33 cellular contexts compared by ENCODE assay signal in the genomic region with DNA sequence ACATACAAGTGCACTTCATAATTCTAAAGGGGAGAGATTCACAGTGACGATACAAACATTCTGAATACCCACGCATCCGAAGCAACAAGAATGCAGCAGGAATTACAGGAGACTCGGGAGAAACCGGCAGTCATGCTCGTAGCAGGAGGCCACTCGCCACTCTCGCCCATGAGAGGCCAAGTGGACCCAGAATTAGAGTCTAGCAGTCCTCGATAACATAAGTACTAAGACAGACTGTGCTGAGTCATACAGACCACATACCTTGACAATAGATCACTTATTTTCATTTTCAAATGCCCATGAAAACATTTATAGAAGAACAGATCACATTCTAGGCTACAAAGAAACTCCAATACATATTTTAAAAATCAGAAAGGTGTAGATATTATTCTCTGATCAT.
DNase-seq lines count a peak whose midpoint lies in the region; ATAC-seq, FAIRE-seq and TF ChIP-seq lines count a peak whose summit lies in the region.
"Had no signal": no experiment of that assay in that cellular context is flagged by ENCODE, and none has a peak within 500 bp of the region (broad histone marks: within the 10 kb centered on the region; RNA-seq: fewer than 3 reads in every experiment).

No MANE protein-coding gene starts in this region.

- H3K27ac ChIP-seq in GM23338 (ENCODE audit: low read depth) (no peak overlapping the region), neuronal stem cell (replicated peaks; ENCODE audit: low read length) (no peak overlapping the region), dorsolateral prefrontal cortex (no peak overlapping the region)
- H3K27ac ChIP-seq: epithelial cell of prostate, KMS-11, Peyer's patch, right lobe of liver, thoracic aorta had no signal

- no peaks in the 10 kb centered on the region for H3F3A ChIP-seq in GM23338 (replicated peaks; ENCODE audit: low read depth)

- H3K27ac Mint-ChIP-seq in GM23338, result peak overlapping the region; percentile 24
- H3K27ac Mint-ChIP-seq in activated naive CD4-positive, alpha-beta T cell treated with anti-CD3 and anti-CD28 coated beads, Interleukin-2, amount 10 ng/mL, durations not matched to agents 7 days and 5 days, result no peak overlapping the region
- H3K27ac Mint-ChIP-seq: activated naive CD4-positive, alpha-beta T cell treated with anti-CD3 and anti-CD28 coated beads, Interleukin-2, amount 50 U/mL, for 24 hours; activated T-helper 1 cell treated with anti-CD3 and anti-CD28 coated beads, Interleukin-12 subunit alpha, Interleukin-12 subunit beta, Interleukin-2, Interleukin-4 antibody, amounts not matched to agents 30 ng/mL and 10 ng/mL and 1 ng/mL, durations not matched to agents 14 hours and 24 hours and 36 hours; nephron progenitor cell; T-helper 2 cell treated with Interferon-gamma antibody and Interleukin-4, amounts not matched to agents 5 μg/mL and 100 μg/mL, for 36 hours had no signal

- no peaks in the 10 kb centered on the region for H3K36me3 Mint-ChIP-seq in GM23338 (ENCODE audit: low read depth)
- no peaks in the 10 kb centered on the region for H3K36me3 Mint-ChIP-seq in activated naive CD4-positive, alpha-beta T cell treated with anti-CD3 and anti-CD28 coated beads, Interleukin-2, amount 10 ng/mL, durations not matched to agents 7 days and 5 days

- H4K8ac ChIP-seq in neuronal stem cell (ENCODE audit: low read depth, low read length), result peak overlapping the region; percentile 65

- H3K18ac ChIP-seq in neuronal stem cell (ENCODE audit: low read length), result no peak overlapping the region

- H3K23ac ChIP-seq in neuronal stem cell (ENCODE audit: low read depth, low read length, poor library complexity), result no peak overlapping the region

- no peak overlapping the region for H4K91ac ChIP-seq in neuronal stem cell (ENCODE audit: low read depth, low read length, poor library complexity)

- no peak overlapping the region for H2BK5ac ChIP-seq in neuronal stem cell (ENCODE audit: low read length)

- H3K36me3 ChIP-seq in GM23338 (ENCODE audit: insufficient read depth), result no peaks in the 10 kb centered on the region
- H3K36me3 ChIP-seq in bronchial epithelial cell (ENCODE audit: control insufficient read depth, insufficient read depth, low read length), result no peaks in the 10 kb centered on the region
- H3K36me3 ChIP-seq in neuronal stem cell (replicated peaks in 1 of 2; ENCODE audit: control insufficient read depth in 2 of 2, insufficient read depth in 2 of 2, low read length in 2 of 2), result no peaks in the 10 kb centered on the region
- H3K36me3 ChIP-seq: Peyer's patch, right lobe of liver, thoracic aorta had no signal

- H3K9me3 Mint-ChIP-seq in GM23338, result peaks cover 12% of the 10 kb centered on the region; the same call in 2 of the 3 replicates
- H3K9me3 Mint-ChIP-seq in activated naive CD4-positive, alpha-beta T cell treated with anti-CD3 and anti-CD28 coated beads, Interleukin-2, amount 10 ng/mL, durations not matched to agents 7 days and 5 days, result peaks cover 3% of the 10 kb centered on the region
- H3K9me3 Mint-ChIP-seq: T-helper 2 cell treated with Interferon-gamma antibody and Interleukin-4, amounts not matched to agents 5 μg/mL and 100 μg/mL, for 36 hours had no signal

- peak overlapping the region; percentile 64; the same call in 1 of the 2 replicates for H2AFZ ChIP-seq in GM23338
- no peak overlapping the region for H2AFZ ChIP-seq in neuronal stem cell (ENCODE audit: low read length)

- TF ChIP-seq CTCF in GM23338 (conservative IDR thresholded peaks at IDR 0.05; ENCODE audit: low read depth in 2 of 2) (no peak), bronchial epithelial cell (IDR thresholded peaks at IDR 0.05; ENCODE audit: insufficient read depth, low read length, severe bottlenecking) (no peak), dorsolateral prefrontal cortex (IDR thresholded peaks at IDR 0.05 in 54 of 56, conservative IDR thresholded peaks at IDR 0.05 in 2 of 56; ENCODE audit: low read depth in 1 of 56, partially characterized antibody in 56 of 56) (no peak)

- H3K79me1 ChIP-seq in neuronal stem cell (ENCODE audit: low read depth, low read length), result no peaks in the 10 kb centered on the region

- H3K9me3 ChIP-seq in neuronal stem cell (replicated peaks in 1 of 2; ENCODE audit: control insufficient read depth in 2 of 2, insufficient read depth in 1 of 2, low read depth in 1 of 2, low read length in 2 of 2), result no peaks in the 10 kb centered on the region
- H3K9me3 ChIP-seq: Caco-2, mucosa of descending colon, Peyer's patch, right lobe of liver, thoracic aorta had no signal

- no peak overlapping the region for H3K4me3 Mint-ChIP-seq in GM23338
- H3K4me3 Mint-ChIP-seq in activated naive CD4-positive, alpha-beta T cell treated with anti-CD3 and anti-CD28 coated beads, Interleukin-2, amount 10 ng/mL, durations not matched to agents 7 days and 5 days, result no peak overlapping the region
- H3K4me3 Mint-ChIP-seq: activated naive CD4-positive, alpha-beta T cell treated with anti-CD3 and anti-CD28 coated beads, Interleukin-2, amount 50 U/mL, for 24 hours; activated T-helper 1 cell treated with anti-CD3 and anti-CD28 coated beads, Interleukin-12 subunit alpha, Interleukin-12 subunit beta, Interleukin-2, Interleukin-4 antibody, amounts not matched to agents 30 ng/mL and 10 ng/mL and 1 ng/mL, durations not matched to agents 14 hours and 24 hours and 36 hours; nephron progenitor cell; T-helper 2 cell treated with Interferon-gamma antibody and Interleukin-4, amounts not matched to agents 5 μg/mL and 100 μg/mL, for 36 hours had no signal

- intact Hi-C loops in dorsolateral prefrontal cortex (cut with DNase I), result no loop called here

- no CpG with 5 or more reads among the region's 9 CpGs for WGBS in neuronal stem cell (ENCODE audit: extremely low coverage in 2 of 2, insufficient read length in 2 of 2, insufficient replicate concordance in 1 of 2), 2 donors

- no peak for FAIRE-seq in bronchial epithelial cell (lab: Jason Lieb, UNC)

- H3K14ac ChIP-seq in neuronal stem cell (ENCODE audit: low read length), result peak overlapping the region; percentile 38

- H3K4me3 ChIP-seq in GM23338 (no peak overlapping the region), bronchial epithelial cell (ENCODE audit: low read depth, low read length) (no peak overlapping the region), neuronal stem cell (ENCODE audit: low read length in 2 of 2) (no peak overlapping the region), dorsolateral prefrontal cortex (no peak overlapping the region)
- H3K4me3 ChIP-seq: mucosa of descending colon, Peyer's patch, right lobe of liver, thoracic aorta had no signal

- H3K4me1 ChIP-seq in GM23338 (ENCODE audit: insufficient read depth) (no peaks in the 10 kb centered on the region), neuronal stem cell (ENCODE audit: control insufficient read depth in 2 of 2, insufficient read depth in 1 of 2, low read depth in 1 of 2, low read length in 2 of 2) (no peaks in the 10 kb centered on the region)
- H3K4me1 ChIP-seq: Caco-2, Peyer's patch, right lobe of liver had no signal

- CTCF ChIA-PET in activated naive CD4-positive, alpha-beta T cell treated with anti-CD3 and anti-CD28 coated beads, Interleukin-2, amount 10 ng/mL, durations not matched to agents 7 days and 5 days (lab: Charles Lee), result no interaction called here

- no peak for ATAC-seq in GM23338
- ATAC-seq: HCT116; left ventricle myocardium superior; mucosa of descending colon; right lobe of liver; SK-N-SH treated with all-trans-retinoic acid at 6 μM for 48 hours; stimulated activated naive CD8-positive, alpha-beta T cell treated with anti-CD3 and anti-CD28 coated beads, Interleukin-15, Interleukin-2, amounts not matched to agents 100 U/mL and 50 U/mL, for 24 hours had no signal

- H2BK12ac ChIP-seq in neuronal stem cell (ENCODE audit: low read length), result no peak overlapping the region

- H3K4ac ChIP-seq in neuronal stem cell (ENCODE audit: low read length), result no peak overlapping the region

- H3K79me2 ChIP-seq in GM23338 (replicated peaks; ENCODE audit: insufficient read depth), result no peaks in the 10 kb centered on the region

- peaks cover 4% of the 10 kb centered on the region for H3K27me3 Mint-ChIP-seq in GM23338 (ENCODE audit: insufficient read depth, low read depth, poor library complexity)
- H3K27me3 Mint-ChIP-seq in activated naive CD4-positive, alpha-beta T cell treated with anti-CD3 and anti-CD28 coated beads, Interleukin-2, amount 10 ng/mL, durations not matched to agents 7 days and 5 days, result no peaks in the 10 kb centered on the region

- H3K4me1 Mint-ChIP-seq in GM23338, result peaks cover 4% of the 10 kb centered on the region; the same call in 2 of the 3 replicates
- H3K4me1 Mint-ChIP-seq in activated naive CD4-positive, alpha-beta T cell treated with anti-CD3 and anti-CD28 coated beads, Interleukin-2, amount 10 ng/mL, durations not matched to agents 7 days and 5 days, result no peaks in the 10 kb centered on the region
- H3K4me1 Mint-ChIP-seq: activated naive CD4-positive, alpha-beta T cell treated with anti-CD3 and anti-CD28 coated beads, Interleukin-2, amount 50 U/mL, for 24 hours; nephron progenitor cell had no signal

- no peak overlapping the region for H2BK120ac ChIP-seq in neuronal stem cell (ENCODE audit: low read depth, low read length)

- H2AK5ac ChIP-seq in neuronal stem cell (ENCODE audit: low read depth, low read length), result no peak overlapping the region

- no peak overlapping the region for H2BK15ac ChIP-seq in neuronal stem cell (ENCODE audit: low read length)

- H3K9me2 ChIP-seq in GM23338 (ENCODE audit: insufficient read depth), result 0 out of 2 replicates have a peak, but pooled peaks cover 10% of the 10 kb centered on the region

- H3K9ac ChIP-seq in neuronal stem cell (ENCODE audit: low read depth, low read length, poor library complexity), result no peak overlapping the region
- H3K9ac ChIP-seq: KMS-11 had no signal

- H3K4me2 ChIP-seq in GM23338 (no peak overlapping the region), neuronal stem cell (ENCODE audit: insufficient read depth, low read length, poor library complexity, severe bottlenecking) (no peak overlapping the region)
- H3K4me2 ChIP-seq: KMS-11 had no signal

- H4K20me1 ChIP-seq in GM23338 (replicated peaks; ENCODE audit: insufficient read depth), result no peaks in the 10 kb centered on the region

- DNase-seq in GM23338 (ENCODE audit: low spot score), result no peak
- peak; percentile 34 for DNase-seq in RPMI7951 (ENCODE audit: low read depth)
- DNase-seq in bronchial epithelial cell (ENCODE audit: low read depth), result peak; percentile 4
- no peak for DNase-seq in neuronal stem cell (ENCODE audit: low spot score)
- DNase-seq in medulla oblongata (ENCODE audit: extremely low spot score), result no peak
- DNase-seq in dorsolateral prefrontal cortex, result no peak
- no peak for DNase-seq in NCI-H510A treated with DMSO at 0.1 percent for 48 hours (lab: John Stamatoyannopoulos, UW)
- DNase-seq in activated naive CD4-positive, alpha-beta T cell treated with anti-CD3 and anti-CD28 coated beads, Interleukin-2, amount 10 ng/mL, durations not matched to agents 7 days and 5 days, result no peak
- DNase-seq: activated CD4-positive, alpha-beta T cell treated with anti-CD3 and anti-CD28 coated beads for 4 hours; aorta; C1 segment of cervical spinal cord; Caco-2; effector CD4-positive, alpha-beta T cell; EL; left ventricle myocardium superior; mucosa of descending colon; NCI-H1694; NCI-H2171; NCI-H524 treated with DMSO at 0.1 percent for 48 hours; nephron progenitor cell; Peyer's patch; posterior cingulate gyrus; right lobe of liver; stimulated activated CD4-positive, alpha-beta T cell treated with anti-CD3 and anti-CD28 coated beads, Interleukin-15, amount 100 ng/mL, for 24 hours; stimulated activated naive CD8-positive, alpha-beta T cell treated with anti-CD3 and anti-CD28 coated beads, Interleukin-15, Interleukin-2, amounts not matched to agents 100 U/mL and 50 U/mL, for 24 hours had no signal

- H3K27me3 ChIP-seq in GM23338 (ENCODE audit: insufficient read depth) (no peaks in the 10 kb centered on the region), bronchial epithelial cell (ENCODE audit: control insufficient read depth, insufficient read depth, low read length) (no peaks in the 10 kb centered on the region), neuronal stem cell (ENCODE audit: control insufficient read depth in 3 of 3, insufficient read depth in 3 of 3, low read depth in 1 of 3, low read length in 3 of 3) (no peaks in the 10 kb centered on the region), dorsolateral prefrontal cortex (no peaks in the 10 kb centered on the region)
- H3K27me3 ChIP-seq: Peyer's patch, right lobe of liver had no signal

Comparison
In these comparisons a context has a peak if more than half of its experiments do, and no peak if none do; other contexts are left out.
1. DNase-seq: peak in RPMI7951 (single experiment) and bronchial epithelial cell (single experiment); none in GM23338 (single experiment), neuronal stem cell (single experiment), medulla oblongata (single experiment), dorsolateral prefrontal cortex (0 of 10), NCI-H510A treated with DMSO at 0.1 percent for 48 hours (single experiment) and activated naive CD4-positive, alpha-beta T cell treated with anti-CD3 and anti-CD28 coated beads, Interleukin-2, amount 10 ng/mL, durations not matched to agents 7 days and 5 days (single experiment).